In the genomic region with DNA sequence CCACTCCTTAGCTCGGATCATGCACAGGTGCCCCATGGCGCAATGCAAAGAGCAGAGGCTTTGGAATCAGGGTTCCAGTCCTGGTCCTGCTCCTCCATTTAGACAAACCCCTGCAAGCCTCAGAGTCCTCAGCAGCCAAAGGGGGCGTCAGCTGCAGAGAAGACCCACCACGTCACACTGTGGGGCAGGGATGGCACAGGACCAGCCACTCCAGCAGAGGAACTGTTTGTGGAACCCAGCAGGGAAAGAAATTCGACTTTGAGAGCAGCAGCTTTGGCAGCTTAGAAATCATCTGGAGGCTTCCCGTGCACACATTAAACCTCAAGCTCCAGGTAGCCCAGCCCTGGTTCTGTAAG, we compare ENCODE assay signal across 20 cellular contexts. TPM values are rescaled to one million over a fixed set of nuclear protein-coding genes. Genes with fewer than 3 reads are reported as not detected.
"Had no signal": no experiment of that assay in that cellular context is flagged by ENCODE, and none has a peak within 500 bp of the region (broad histone marks: within the 10 kb centered on the region; RNA-seq: fewer than 3 reads in every experiment).

No MANE protein-coding gene starts in this region.

- H3K27ac Mint-ChIP-seq: naive thymus-derived CD4-positive, alpha-beta T cell had no signal

- H3K4me3 Mint-ChIP-seq: naive thymus-derived CD4-positive, alpha-beta T cell; nephron progenitor cell had no signal

- DNase-seq: effector memory CD8-positive, alpha-beta T cell; esophagus squamous epithelium; head of caudate nucleus; hippocampal formation; kidney glomerular epithelial cell; naive thymus-derived CD4-positive, alpha-beta T cell; stimulated activated CD4-positive, alpha-beta T cell treated with anti-CD3 and anti-CD28 coated beads, Interleukin-12 subunit alpha, Interleukin-12 subunit beta, amount 100 ng/mL, for 4 hours; stimulated activated naive CD4-positive, alpha-beta T cell; trophoblast cell had no signal

- H3K9me3 Mint-ChIP-seq: effector memory CD8-positive, alpha-beta T cell; naive thymus-derived CD4-positive, alpha-beta T cell; nephron progenitor cell had no signal

- ATAC-seq: naive thymus-derived CD4-positive, alpha-beta T cell; sciatic nerve had no signal

- H3K4me3 ChIP-seq: coronary artery, esophagus squamous epithelium had no signal

- H3K27ac ChIP-seq: coronary artery, esophagus squamous epithelium, neutrophil had no signal

- H3K36me3 ChIP-seq: esophagus squamous epithelium, neutrophil had no signal

- H3K9me3 ChIP-seq: esophagus squamous epithelium, neutrophil had no signal

RNA-seq across cellular contexts. Expression of a gene that starts 25.2 kb away (rescaled TPM):
- total RNA-seq: skeletal muscle tissue had no signal

RNA-seq across cellular contexts. Expression of a gene that starts 36.4 kb away (rescaled TPM):
- total RNA-seq: epithelial cell of proximal tubule; lower leg skin; mononuclear cell; naive thymus-derived CD4-positive, alpha-beta T cell; osteoblast; pulmonary artery endothelial cell; skeletal muscle tissue; urinary bladder had no signal
- polyA plus RNA-seq: naive thymus-derived CD4-positive, alpha-beta T cell had no signal
